8 cellular contexts compared by ENCODE assay signal in the genomic region with DNA sequence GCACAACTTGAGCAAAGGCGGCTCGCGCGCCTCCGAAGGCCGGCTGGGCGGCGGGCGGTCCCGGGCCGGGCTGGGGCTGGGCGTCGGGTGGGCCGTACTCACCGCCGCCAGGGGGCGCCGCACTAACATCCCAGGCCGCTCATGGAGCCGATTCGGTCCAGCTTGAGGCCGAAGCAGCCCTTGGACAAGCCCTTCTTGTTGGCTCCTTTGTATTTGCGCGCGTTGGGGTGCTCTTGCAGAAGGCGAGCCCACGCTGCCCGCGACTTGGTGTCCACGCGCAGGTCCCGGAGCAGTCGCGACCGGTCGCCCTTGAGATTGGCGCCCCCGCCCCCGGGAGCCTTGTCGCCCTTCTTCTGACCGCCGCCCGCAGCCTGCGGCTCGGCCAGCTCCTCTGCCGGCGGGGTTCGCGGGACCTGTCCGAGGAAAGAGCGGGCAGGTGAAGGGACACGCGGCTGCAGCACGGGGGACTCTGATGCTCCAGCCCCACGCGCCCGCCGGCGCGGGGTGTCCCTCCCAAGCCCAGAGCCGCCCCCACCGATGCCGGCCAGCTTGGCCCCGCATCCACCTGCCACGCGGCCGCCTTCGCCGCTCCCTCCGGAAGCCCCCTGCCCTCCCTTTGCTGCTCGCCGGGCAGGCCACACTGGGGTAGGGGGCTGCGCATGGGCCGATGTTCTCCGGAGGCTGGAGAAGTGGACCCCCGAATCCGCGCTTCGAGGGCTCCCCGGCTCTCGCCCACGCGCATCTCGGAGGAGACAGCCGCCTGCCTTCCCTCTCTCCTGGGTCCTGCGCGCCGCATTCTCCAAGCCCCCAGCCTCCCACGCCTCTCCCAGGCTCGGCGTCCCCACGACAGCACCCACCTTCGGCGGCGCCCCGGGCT. TPM values are rescaled to one million over a fixed set of nuclear protein-coding genes. Genes with fewer than 3 reads are reported as not detected.
DNase-seq lines count a peak whose midpoint lies in the region; ATAC-seq lines count a peak whose summit lies in the region.

No MANE protein-coding gene starts in this region.

- H3K27ac Mint-ChIP-seq in activated CD4-positive, alpha-beta T cell treated with anti-CD3 and anti-CD28 coated beads, Interleukin-2, amount 10 ng/mL, durations not matched to agents 24 days and 14 days = no peak overlapping the region

- H3K4me1 ChIP-seq in BLaER1 treated with 17β-estradiol and CSF1 and Interleukin-3, amounts not matched to agents 10 nM and 100 nM = peaks cover 17 to 76% (median 61%) of the 10 kb centered on the region in 10 experiments

- H3K36me3 Mint-ChIP-seq in activated CD4-positive, alpha-beta T cell treated with anti-CD3 and anti-CD28 coated beads, Interleukin-2, amount 10 ng/mL, durations not matched to agents 24 days and 14 days (ENCODE audit: low read depth) = no peaks in the 10 kb centered on the region

- DNase-seq in NCI-H2227 treated with DMSO at 0.1 percent for 48 hours (lab: John Stamatoyannopoulos, UW) = peak; percentile 57
- peak; percentile 91 for DNase-seq in activated CD4-positive, alpha-beta T cell treated with anti-CD3 and anti-CD28 coated beads, Interleukin-2, amount 10 ng/mL, durations not matched to agents 24 days and 14 days
- DNase-seq in cortex of kidney (lab: John Stamatoyannopoulos, UW) = peak; percentile 21
- peak; percentile 94 for DNase-seq in left kidney (ENCODE audit: low read depth, low spot score)
- peak; percentile 25 to 58 for DNase-seq in stimulated activated CD4-positive, alpha-beta T cell treated with anti-CD3 and anti-CD28 coated beads, Interleukin-1b, Interleukin-23, amount 100 ng/mL, for 1 hour (ENCODE audit: low read depth in 2 of 2)

- peak overlapping the region; percentile 51 for H3K4me3 Mint-ChIP-seq in activated CD4-positive, alpha-beta T cell treated with anti-CD3 and anti-CD28 coated beads, Interleukin-2, amount 10 ng/mL, durations not matched to agents 24 days and 14 days

- no peaks in the 10 kb centered on the region for H3K9me3 Mint-ChIP-seq in activated CD4-positive, alpha-beta T cell treated with anti-CD3 and anti-CD28 coated beads, Interleukin-2, amount 10 ng/mL, durations not matched to agents 24 days and 14 days

- H4K20me1 ChIP-seq in BLaER1 treated with 17β-estradiol and CSF1 and Interleukin-3, amounts not matched to agents 10 nM and 100 nM = peaks cover 0 to 29% (median 15%) of the 10 kb centered on the region in 11 experiments; a peak in 10 of 22 replicates

- no peaks in the 10 kb centered on the region for H3K9me3 ChIP-seq in BLaER1 treated with 17β-estradiol and CSF1 and Interleukin-3, amounts not matched to agents 10 nM and 100 nM (replicated peaks in 1 of 11)

- H3K4me3 ChIP-seq in BLaER1 treated with 17β-estradiol and CSF1 and Interleukin-3, amounts not matched to agents 10 nM and 100 nM = peak overlapping the region; percentile 56 to 76 (median 68)

- peaks cover 0 to 22% (median 0%) of the 10 kb centered on the region in 11 experiments; a peak in 2 of 22 replicates for H3K36me3 ChIP-seq in BLaER1 treated with 17β-estradiol and CSF1 and Interleukin-3, amounts not matched to agents 10 nM and 100 nM

- H3K4me2 ChIP-seq in BLaER1 treated with 17β-estradiol and CSF1 and Interleukin-3, amounts not matched to agents 10 nM and 100 nM = peak overlapping the region; percentile 96 to 100 (median 100)

- peaks cover 53% of the 10 kb centered on the region for H3K27me3 Mint-ChIP-seq in activated CD4-positive, alpha-beta T cell treated with anti-CD3 and anti-CD28 coated beads, Interleukin-2, amount 10 ng/mL, durations not matched to agents 24 days and 14 days

- peak overlapping the region; percentile 20 to 82 (median 69); a peak in 19 of 22 replicates for H3K9ac ChIP-seq in BLaER1 treated with 17β-estradiol and CSF1 and Interleukin-3, amounts not matched to agents 10 nM and 100 nM

- peaks cover 10% of the 10 kb centered on the region for H3K4me1 Mint-ChIP-seq in activated CD4-positive, alpha-beta T cell treated with anti-CD3 and anti-CD28 coated beads, Interleukin-2, amount 10 ng/mL, durations not matched to agents 24 days and 14 days

- peak; percentile 45 for ATAC-seq in GM21576 (IDR thresholded peaks at IDR 0.05; ENCODE audit: unreplicated experiment)
- ATAC-seq in HG03571 (IDR thresholded peaks at IDR 0.05; ENCODE audit: unreplicated experiment) = no peak

- intact Hi-C loops in activated CD4-positive, alpha-beta T cell treated with anti-CD3 and anti-CD28 coated beads, Interleukin-2, amount 10 ng/mL, durations not matched to agents 24 days and 14 days (cut with micrococcal nuclease) = loop anchor here (1.0 kb wide), 2 partner anchors 217 to 402 kb away; no protein-coding TSS in a partner anchor

- H3K27ac ChIP-seq in BLaER1 treated with 17β-estradiol and CSF1 and Interleukin-3, amounts not matched to agents 10 nM and 100 nM = peak overlapping the region in 5 of 11 experiments; percentile 30 to 62 (median 49); a peak in 8 of 22 replicates

- H3K27me3 ChIP-seq in BLaER1 treated with 17β-estradiol and CSF1 and Interleukin-3, amounts not matched to agents 10 nM and 100 nM = peaks cover 30 to 55% (median 39%) of the 10 kb centered on the region in 11 experiments

RNA-seq across cellular contexts. Expression of gene NPPC, which starts 0.7 kb away (rescaled TPM):
- 0.76 and 2.2 TPM in 2 replicates for total RNA-seq in activated CD4-positive, alpha-beta T cell treated with anti-CD3 and anti-CD28 coated beads, Interleukin-2, amount 10 ng/mL, durations not matched to agents 24 days and 14 days

RNA-seq across cellular contexts. Expression of gene DIS3L2, which starts 36.0 kb away (rescaled TPM):
- total RNA-seq in activated CD4-positive, alpha-beta T cell treated with anti-CD3 and anti-CD28 coated beads, Interleukin-2, amount 10 ng/mL, durations not matched to agents 24 days and 14 days = 27.8 and 29.5 TPM in 2 replicates

Comparison
In these comparisons a context has a peak if more than half of its experiments do, and no peak if none do; other contexts are left out.
1. DNase-seq: peak in every context shown above with its lines; median percentile 94 in left kidney; 91 in activated CD4-positive, alpha-beta T cell treated with anti-CD3 and anti-CD28 coated beads, Interleukin-2, amount 10 ng/mL, durations not matched to agents 24 days and 14 days; 57 in NCI-H2227 treated with DMSO at 0.1 percent for 48 hours; 42 in stimulated activated CD4-positive, alpha-beta T cell treated with anti-CD3 and anti-CD28 coated beads, Interleukin-1b, Interleukin-23, amount 100 ng/mL, for 1 hour; 21 in cortex of kidney.